Comparison of ENCODE assay signal across 27 cellular contexts in genomic region chr6:125044066-125044465, GRCh38.
"Had no signal": no experiment of that assay in that cellular context is flagged by ENCODE, and none has a peak within 500 bp of the region (broad histone marks: within the 10 kb centered on the region; RNA-seq: fewer than 3 reads in every experiment).

No MANE protein-coding gene starts in this region.

- H3K4me3 ChIP-seq: SJCRH30 had no signal

- H3K27ac ChIP-seq: SJCRH30 had no signal

- H3K27me3 ChIP-seq: SJCRH30 had no signal

- DNase-seq: activated B cell treated with CpG ODN at 0.5 μM for 24 hours; activated CD4-positive, alpha-beta T cell treated with anti-CD3 and anti-CD28 coated beads for 1 hour; activated CD4-positive, alpha-beta T cell treated with anti-CD3 and anti-CD28 coated beads, Interleukin-2, amount 10 ng/mL, durations not matched to agents 24 days and 14 days; activated CD4-positive, alpha-beta T cell treated with anti-CD3 and anti-CD28 coated beads, Interleukin-2, amount 50 U/mL, for 48 hours; activated CD8-positive, alpha-beta memory T cell treated with anti-CD3 and anti-CD28 coated beads, Interleukin-2, amount 10 ng/mL, durations not matched to agents 7 days and 5 days; activated effector memory CD4-positive, alpha-beta T cell treated with Interleukin-2 at 50 U/mL for 16 hours; activated naive CD4-positive, alpha-beta T cell treated with Interleukin-2 at 50 U/mL for 16 hours; activated naive CD8-positive, alpha-beta T cell treated with anti-CD3 and anti-CD28 coated beads, Interleukin-2, amount 50 U/mL, for 24 hours; activated T-cell treated with anti-CD3 and anti-CD28 coated beads, Interleukin-2, amount 50 U/mL, for 24 hours; amniotic stem cell; KG1; NCI-H1092; NCI-H1417; NCI-H1930; NCI-H2107; NCI-H2171 treated with DMSO at 0.1 percent for 48 hours; NCI-H345; NCI-H510A; NK-92 treated with Interleukin-12 subunit alpha and Interleukin-12 subunit beta, amount 100 ng/mL, for 24 hours; OCI-M1; Right ventricle myocardium superior; RPMI8226; SJCRH30; SK-N-SH; T-helper 9 cell had no signal

- H3K9me3 ChIP-seq: SJCRH30, SK-N-SH had no signal

- H3K4me1 ChIP-seq: SJCRH30 had no signal

- ATAC-seq: activated CD8-positive, alpha-beta memory T cell treated with anti-CD3 and anti-CD28 coated beads, Interleukin-2, amount 10 ng/mL, durations not matched to agents 7 days and 5 days; activated naive CD4-positive, alpha-beta T cell treated with anti-CD3 and anti-CD28 coated beads, Interleukin-2, amount 50 U/mL, for 72 hours; activated naive CD8-positive, alpha-beta T cell treated with anti-CD3 and anti-CD28 coated beads, Interleukin-2, amount 50 U/mL, for 24 hours; Panc1 had no signal
